8 cellular contexts compared by ENCODE assay signal in genomic region chr11:59918987-59919589, GRCh38. TPM values are rescaled to one million over a fixed set of nuclear protein-coding genes. Genes with fewer than 3 reads are reported as not detected.
DNase-seq lines count a peak whose midpoint lies in the region; ATAC-seq and TF ChIP-seq lines count a peak whose summit lies in the region.

No MANE protein-coding gene starts in this region.

- no peaks in the 10 kb centered on the region for H4K20me1 ChIP-seq in SU-DHL-6 (ENCODE audit: low read depth, low read length)

- no peak overlapping the region for H3K4me3 Mint-ChIP-seq in effector memory CD8-positive, alpha-beta T cell
- H3K4me3 Mint-ChIP-seq in stimulated activated memory B cell treated with anti-CD40 and anti-IgM and Interleukin-4, amounts not matched to agents 10 μg/mL and 1 μg/mL and 100 μg/mL, for 72 hours: no peak overlapping the region

- H3F3A ChIP-seq in SU-DHL-6 (ENCODE audit: insufficient read depth): no peaks in the 10 kb centered on the region

- no peak overlapping the region for H3K4me3 ChIP-seq in SU-DHL-6 (ENCODE audit: insufficient read depth, low read length, poor library complexity, severe bottlenecking)

- H3K9ac ChIP-seq in SU-DHL-6 (ENCODE audit: low read length): no peak overlapping the region

- no peak overlapping the region for H3K4me2 ChIP-seq in SU-DHL-6 (ENCODE audit: low read depth, low read length, poor library complexity, severe bottlenecking)

- TF ChIP-seq CTCF in SU-DHL-6 (IDR thresholded peaks at IDR 0.05; ENCODE audit: insufficient read depth, low read length, poor library complexity, severe bottlenecking): peak; percentile 55

- H3K4me1 Mint-ChIP-seq in effector memory CD8-positive, alpha-beta T cell (ENCODE audit: low read depth in 2 of 2): no peaks in the 10 kb centered on the region
- no peaks in the 10 kb centered on the region for H3K4me1 Mint-ChIP-seq in stimulated activated memory B cell treated with anti-CD40 and anti-IgM and Interleukin-4, amounts not matched to agents 10 μg/mL and 1 μg/mL and 100 μg/mL, for 72 hours

- no peaks in the 10 kb centered on the region for H3K36me3 Mint-ChIP-seq in effector memory CD8-positive, alpha-beta T cell (ENCODE audit: insufficient read depth)
- H3K36me3 Mint-ChIP-seq in stimulated activated memory B cell treated with anti-CD40 and anti-IgM and Interleukin-4, amounts not matched to agents 10 μg/mL and 1 μg/mL and 100 μg/mL, for 72 hours: peaks cover 5% of the 10 kb centered on the region

- H2AFZ ChIP-seq in SU-DHL-6 (ENCODE audit: low read depth, low read length, severe bottlenecking): no peak overlapping the region

- H3K79me2 ChIP-seq in SU-DHL-6 (ENCODE audit: insufficient read depth, low read length): no peaks in the 10 kb centered on the region

- H3K27me3 ChIP-seq in SU-DHL-6 (ENCODE audit: low read length): no peaks in the 10 kb centered on the region

- H3K27me3 Mint-ChIP-seq in effector memory CD8-positive, alpha-beta T cell: peaks cover 6 to 19% of the 10 kb centered on the region in 2 donors
- peaks cover 9% of the 10 kb centered on the region for H3K27me3 Mint-ChIP-seq in stimulated activated memory B cell treated with anti-CD40 and anti-IgM and Interleukin-4, amounts not matched to agents 10 μg/mL and 1 μg/mL and 100 μg/mL, for 72 hours

- H3K9me3 ChIP-seq in SU-DHL-6 (ENCODE audit: insufficient read depth, low read length): peaks cover 11% of the 10 kb centered on the region; the same call in 1 of the 2 replicates

- H3K27ac ChIP-seq in SU-DHL-6 (ENCODE audit: low read depth, low read length): no peak overlapping the region

- no peak overlapping the region for H3K27ac Mint-ChIP-seq in effector memory CD8-positive, alpha-beta T cell
- no peak overlapping the region for H3K27ac Mint-ChIP-seq in stimulated activated memory B cell treated with anti-CD40 and anti-IgM and Interleukin-4, amounts not matched to agents 10 μg/mL and 1 μg/mL and 100 μg/mL, for 72 hours

- H3K36me3 ChIP-seq in SU-DHL-6 (ENCODE audit: low read length): no peaks in the 10 kb centered on the region

- peak; percentile 1 for DNase-seq in NCI-H1105 treated with DMSO at 0.1 percent for 48 hours (lab: John Stamatoyannopoulos, UW)
- DNase-seq in NCI-H1105 (lab: John Stamatoyannopoulos, UW): no peak
- DNase-seq in HT-29 (ENCODE audit: low spot score): peak; percentile 91
- peak; percentile 47 for DNase-seq in glomerular visceral epithelial cell (ENCODE audit: extremely low spot score)
- DNase-seq in effector memory CD8-positive, alpha-beta T cell: no peak
- no peak for DNase-seq in islet precursor cell

- peaks cover 13 to 23% of the 10 kb centered on the region in 2 donors for H3K9me3 Mint-ChIP-seq in effector memory CD8-positive, alpha-beta T cell
- H3K9me3 Mint-ChIP-seq in stimulated activated memory B cell treated with anti-CD40 and anti-IgM and Interleukin-4, amounts not matched to agents 10 μg/mL and 1 μg/mL and 100 μg/mL, for 72 hours: peaks cover 29% of the 10 kb centered on the region

- no peak for ATAC-seq in effector memory CD8-positive, alpha-beta T cell (replicated peaks)
- ATAC-seq in stimulated activated memory B cell treated with anti-CD40 and anti-IgM and Interleukin-4, amounts not matched to agents 10 μg/mL and 1 μg/mL and 100 μg/mL, for 72 hours: no peak

- H3K9me2 ChIP-seq in SU-DHL-6 (replicated peaks; ENCODE audit: insufficient read depth, low read length): no peaks in the 10 kb centered on the region

RNA-seq across cellular contexts. Expression of gene OOSP1, which starts 19.1 kb away (rescaled TPM):
- not detected in 2 replicates for total RNA-seq in HT-29 (2014; rRNA removed; shearing (Covaris generic))

RNA-seq across cellular contexts. Expression of gene OOSP3, which starts 40.5 kb away (rescaled TPM):
- total RNA-seq in HT-29 (2014; rRNA removed; shearing (Covaris generic)): not detected in 2 replicates

RNA-seq across cellular contexts. Expression of gene OOSP4A, which starts 44.7 kb away (rescaled TPM):
- not detected in 2 replicates for total RNA-seq in HT-29 (2014; rRNA removed; shearing (Covaris generic))

RNA-seq across cellular contexts. Expression of gene TCN1, which starts 52.8 kb away (rescaled TPM):
- total RNA-seq in HT-29 (2014; rRNA removed; shearing (Covaris generic)): 1.4 and 4.2 TPM in 2 replicates

Comparison
In these comparisons a context has a peak if more than half of its experiments do, and no peak if none do; other contexts are left out.
1. DNase-seq: peak in NCI-H1105 treated with DMSO at 0.1 percent for 48 hours (single experiment), HT-29 (single experiment) and glomerular visceral epithelial cell (single experiment); none in NCI-H1105 (single experiment), effector memory CD8-positive, alpha-beta T cell (0 of 3) and islet precursor cell (single experiment).